Comparison of ENCODE assay signal across 15 cellular contexts in the genomic region with DNA sequence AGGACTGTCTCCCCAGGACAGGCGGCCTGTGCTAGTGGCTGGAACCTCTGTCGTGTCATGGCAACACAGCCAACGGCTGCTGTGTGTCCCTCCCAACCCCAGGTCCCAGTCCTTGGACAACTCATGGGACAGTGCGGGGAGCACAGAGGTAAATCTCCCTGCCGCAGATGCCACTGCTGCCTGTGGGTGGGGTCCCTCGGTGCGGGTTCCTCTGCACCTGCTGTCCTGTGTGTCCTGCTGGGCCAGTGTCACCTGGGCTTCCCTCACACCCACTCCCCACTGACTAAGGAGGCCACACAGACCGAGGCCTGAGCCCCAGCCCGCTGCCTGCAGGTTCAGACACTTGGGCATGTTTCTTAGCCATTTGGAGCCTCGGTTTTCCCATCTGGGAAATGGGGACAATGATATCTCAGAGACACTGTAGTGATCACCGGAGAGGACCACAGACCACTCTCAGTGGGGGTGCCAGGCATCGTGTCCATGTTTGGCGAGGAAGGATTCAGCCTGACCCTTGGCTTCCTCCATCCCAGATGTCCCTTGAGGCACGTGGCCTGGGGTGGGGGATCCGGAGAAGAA.
"Had no signal": no experiment of that assay in that cellular context is flagged by ENCODE, and none has a peak within 500 bp of the region (broad histone marks: within the 10 kb centered on the region; RNA-seq: fewer than 3 reads in every experiment).

No MANE protein-coding gene starts in this region.

- H3K4me3 ChIP-seq: heart right ventricle, lower lobe of right lung had no signal

- DNase-seq: effector memory CD4-positive, alpha-beta T cell; heart right ventricle; hypothalamus; lower lobe of right lung; midbrain; small intestine; stimulated activated CD4-positive, alpha-beta T cell treated with anti-CD3 and anti-CD28 coated beads, Interleukin-2, amount 100 ng/mL, for 48 hours; stimulated activated naive CD4-positive, alpha-beta T cell treated with Interleukin-2 at 50 U/mL for 16 hours had no signal

- H3K36me3 ChIP-seq: heart right ventricle, lower lobe of right lung, neutrophil had no signal

- H3K27ac ChIP-seq: heart right ventricle, lower lobe of right lung, neutrophil had no signal

- H3K27me3 ChIP-seq: heart right ventricle had no signal

- ATAC-seq: esophagus mucosa, heart right ventricle, left lobe of liver, lower lobe of right lung had no signal

- FAIRE-seq: endometrium, frontal cortex, islet of Langerhans, small intestine, urothelium cell line had no signal

- H3K9me3 ChIP-seq: heart right ventricle, lower lobe of right lung, neutrophil had no signal
